2 cellular contexts compared by ENCODE assay signal in the genomic region with DNA sequence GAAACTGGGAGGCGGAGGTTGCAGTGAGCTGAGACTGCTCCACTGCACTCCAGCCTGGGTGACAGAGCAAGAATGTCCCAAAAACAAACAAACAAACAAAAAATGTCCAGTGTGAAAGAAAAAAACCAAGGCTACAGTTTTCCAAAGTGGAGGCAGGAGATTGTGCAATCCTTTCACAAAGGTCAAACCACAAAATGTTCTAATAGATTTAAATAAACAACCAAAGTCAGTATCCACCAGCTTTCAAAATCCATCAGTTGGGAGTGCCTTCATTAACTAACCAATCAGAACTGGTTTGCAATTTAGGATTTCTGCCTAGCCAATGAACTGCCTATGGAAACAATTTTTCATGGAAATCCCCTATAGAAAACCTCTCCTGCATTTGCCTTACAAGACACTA.
TF ChIP-seq lines count a peak whose summit lies in the region.

No MANE protein-coding gene starts in this region.

TF ChIP-seq in IMR-90, 13 proteins besides CTCF, POLR2A, EP300 and RAD21 (continued from another document):
- TF ChIP-seq, protein P1, sequence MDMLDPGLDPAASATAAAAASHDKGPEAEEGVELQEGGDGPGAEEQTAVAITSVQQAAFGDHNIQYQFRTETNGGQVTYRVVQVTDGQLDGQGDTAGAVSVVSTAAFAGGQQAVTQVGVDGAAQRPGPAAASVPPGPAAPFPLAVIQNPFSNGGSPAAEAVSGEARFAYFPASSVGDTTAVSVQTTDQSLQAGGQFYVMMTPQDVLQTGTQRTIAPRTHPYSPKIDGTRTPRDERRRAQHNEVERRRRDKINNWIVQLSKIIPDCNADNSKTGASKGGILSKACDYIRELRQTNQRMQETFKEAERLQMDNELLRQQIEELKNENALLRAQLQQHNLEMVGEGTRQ (IDR thresholded peaks at IDR 0.05; ENCODE audit: low read depth, low read length), result no peak
- peak; percentile 73 for TF ChIP-seq CEBPB (IDR thresholded peaks at IDR 0.05; ENCODE audit: low read depth, low read length)
- no peak for TF ChIP-seq RCOR1 (IDR thresholded peaks at IDR 0.05; ENCODE audit: insufficient replicate concordance, low read length)
- TF ChIP-seq CHD1 (IDR thresholded peaks at IDR 0.05; ENCODE audit: low read depth, low read length), result no peak
- no peak for TF ChIP-seq MXI1 (IDR thresholded peaks at IDR 0.05; ENCODE audit: borderline replicate concordance, low read depth, low read length)
- no peak for TF ChIP-seq SMC3 (IDR thresholded peaks at IDR 0.05; ENCODE audit: low read depth, low read length)
- TF ChIP-seq NFE2L2 (IDR thresholded peaks at IDR 0.05; ENCODE audit: low read depth, low read length), result no peak

TF ChIP-seq in SK-N-SH treated with all-trans-retinoic acid at 6 μM for 48 hours, 23 proteins besides CTCF, POLR2A, EP300 and RAD21 (continued from another document):
- TF ChIP-seq, protein P2, sequence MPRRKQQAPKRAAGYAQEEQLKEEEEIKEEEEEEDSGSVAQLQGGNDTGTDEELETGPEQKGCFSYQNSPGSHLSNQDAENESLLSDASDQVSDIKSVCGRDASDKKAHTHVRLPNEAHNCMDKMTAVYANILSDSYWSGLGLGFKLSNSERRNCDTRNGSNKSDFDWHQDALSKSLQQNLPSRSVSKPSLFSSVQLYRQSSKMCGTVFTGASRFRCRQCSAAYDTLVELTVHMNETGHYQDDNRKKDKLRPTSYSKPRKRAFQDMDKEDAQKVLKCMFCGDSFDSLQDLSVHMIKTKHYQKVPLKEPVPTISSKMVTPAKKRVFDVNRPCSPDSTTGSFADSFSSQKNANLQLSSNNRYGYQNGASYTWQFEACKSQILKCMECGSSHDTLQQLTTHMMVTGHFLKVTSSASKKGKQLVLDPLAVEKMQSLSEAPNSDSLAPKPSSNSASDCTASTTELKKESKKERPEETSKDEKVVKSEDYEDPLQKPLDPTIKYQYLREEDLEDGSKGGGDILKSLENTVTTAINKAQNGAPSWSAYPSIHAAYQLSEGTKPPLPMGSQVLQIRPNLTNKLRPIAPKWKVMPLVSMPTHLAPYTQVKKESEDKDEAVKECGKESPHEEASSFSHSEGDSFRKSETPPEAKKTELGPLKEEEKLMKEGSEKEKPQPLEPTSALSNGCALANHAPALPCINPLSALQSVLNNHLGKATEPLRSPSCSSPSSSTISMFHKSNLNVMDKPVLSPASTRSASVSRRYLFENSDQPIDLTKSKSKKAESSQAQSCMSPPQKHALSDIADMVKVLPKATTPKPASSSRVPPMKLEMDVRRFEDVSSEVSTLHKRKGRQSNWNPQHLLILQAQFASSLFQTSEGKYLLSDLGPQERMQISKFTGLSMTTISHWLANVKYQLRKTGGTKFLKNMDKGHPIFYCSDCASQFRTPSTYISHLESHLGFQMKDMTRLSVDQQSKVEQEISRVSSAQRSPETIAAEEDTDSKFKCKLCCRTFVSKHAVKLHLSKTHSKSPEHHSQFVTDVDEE (CRISPR knock-in tag; IDR thresholded peaks at IDR 0.05), result no peak
- TF ChIP-seq ARNTL (CRISPR knock-in tag; IDR thresholded peaks at IDR 0.05; ENCODE audit: borderline replicate concordance, low read depth) (no peak), RARB (CRISPR knock-in tag; IDR thresholded peaks at IDR 0.05) (no peak), ISL1 (CRISPR knock-in tag; IDR thresholded peaks at IDR 0.05) (no peak), ZNF70 (CRISPR knock-in tag; IDR thresholded peaks at IDR 0.05) (no peak), OSR1 (CRISPR knock-in tag; IDR thresholded peaks at IDR 0.05) (no peak)
- TF ChIP-seq, protein P3, sequence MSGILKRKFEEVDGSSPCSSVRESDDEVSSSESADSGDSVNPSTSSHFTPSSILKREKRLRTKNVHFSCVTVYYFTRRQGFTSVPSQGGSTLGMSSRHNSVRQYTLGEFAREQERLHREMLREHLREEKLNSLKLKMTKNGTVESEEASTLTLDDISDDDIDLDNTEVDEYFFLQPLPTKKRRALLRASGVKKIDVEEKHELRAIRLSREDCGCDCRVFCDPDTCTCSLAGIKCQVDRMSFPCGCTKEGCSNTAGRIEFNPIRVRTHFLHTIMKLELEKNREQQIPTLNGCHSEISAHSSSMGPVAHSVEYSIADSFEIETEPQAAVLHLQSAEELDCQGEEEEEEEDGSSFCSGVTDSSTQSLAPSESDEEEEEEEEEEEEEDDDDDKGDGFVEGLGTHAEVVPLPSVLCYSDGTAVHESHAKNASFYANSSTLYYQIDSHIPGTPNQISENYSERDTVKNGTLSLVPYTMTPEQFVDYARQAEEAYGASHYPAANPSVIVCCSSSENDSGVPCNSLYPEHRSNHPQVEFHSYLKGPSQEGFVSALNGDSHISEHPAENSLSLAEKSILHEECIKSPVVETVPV (CRISPR knock-in tag; IDR thresholded peaks at IDR 0.05), result no peak
